Comparison of ENCODE assay signal across 11 cellular contexts in the genomic region with DNA sequence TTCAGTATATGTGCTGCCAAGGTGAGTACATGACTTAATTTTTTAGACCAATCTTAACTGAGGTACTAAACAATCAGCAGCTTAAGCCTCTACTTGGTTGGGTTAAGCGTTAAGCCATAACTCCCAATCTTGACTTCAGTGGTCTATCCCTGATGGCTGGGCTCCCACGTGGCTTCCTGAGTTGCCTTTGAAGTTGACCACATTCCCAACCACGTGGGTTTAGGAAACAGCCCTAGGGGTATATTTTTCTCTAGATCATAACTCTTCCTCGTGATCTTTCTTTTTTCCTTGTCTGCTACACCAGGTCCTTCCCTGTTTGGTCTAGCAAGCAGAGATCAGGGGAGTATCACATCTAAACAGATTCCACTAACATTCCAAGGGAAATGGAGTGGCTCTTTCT. TPM values are rescaled to one million over a fixed set of nuclear protein-coding genes. Genes with fewer than 3 reads are reported as not detected.
"Had no signal": no experiment of that assay in that cellular context is flagged by ENCODE, and none has a peak within 500 bp of the region (broad histone marks: within the 10 kb centered on the region; RNA-seq: fewer than 3 reads in every experiment).

No MANE protein-coding gene starts in this region.

- H3K4me1 ChIP-seq: HAP-1 had no signal

- H2AFZ ChIP-seq: GM23248 had no signal

- H3K36me3 ChIP-seq: HAP-1 had no signal

- DNase-seq: GM23248, GOT3, H7, HFFc6, IMR-90, KG1 had no signal

- H3K4me3 ChIP-seq: GM23248, HAP-1, K562 had no signal

- ATAC-seq: HCT116, K562 had no signal

- H3K9me3 ChIP-seq: HAP-1 had no signal

- H3K27ac ChIP-seq: GM23248 had no signal

RNA-seq across cellular contexts. Expression of a gene that starts 20.1 kb away (rescaled TPM):
- total RNA-seq: GM23248, H4, H7, HFFc6, HT-29, IMR-90, K562 had no signal
- polyA plus RNA-seq: GM23248, IMR-90, K562 had no signal

RNA-seq across cellular contexts. Expression of a gene that starts 54.1 kb away (rescaled TPM):
- total RNA-seq: GM23248, H4, H7, HFFc6, IMR-90, K562 had no signal
- polyA plus RNA-seq: GM23248, IMR-90, K562 had no signal
